Comparison of ENCODE assay signal across 11 cellular contexts in the genomic region with DNA sequence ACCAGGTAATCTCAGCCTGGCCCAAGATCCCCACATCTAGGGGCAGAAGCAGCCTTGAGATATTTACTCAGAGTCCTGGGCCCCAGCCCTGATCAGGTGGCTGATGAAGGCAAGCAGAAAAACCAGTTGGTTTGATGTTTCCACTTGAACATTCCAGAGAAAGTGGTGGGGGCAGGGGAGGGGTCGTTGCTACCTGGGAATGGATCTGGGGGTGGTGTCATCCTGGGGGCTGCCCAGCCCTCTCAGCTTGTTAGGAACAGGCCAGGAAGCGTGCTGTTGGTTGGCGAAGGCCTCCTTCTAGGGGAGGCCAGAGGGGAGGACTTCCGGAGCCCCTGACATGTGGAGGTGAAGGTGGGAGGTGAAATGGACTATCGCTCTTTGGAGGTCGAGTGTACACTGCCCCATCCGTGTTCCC. TPM values are rescaled to one million over a fixed set of nuclear protein-coding genes. Genes with fewer than 3 reads are reported as not detected.
DNase-seq lines count a peak whose midpoint lies in the region; ATAC-seq and TF ChIP-seq lines count a peak whose summit lies in the region.
"Had no signal": no experiment of that assay in that cellular context is flagged by ENCODE, and none has a peak within 500 bp of the region (broad histone marks: within the 10 kb centered on the region; RNA-seq: fewer than 3 reads in every experiment).

No MANE protein-coding gene starts in this region.

- peaks cover 31% of the 10 kb centered on the region for H3K27me3 Mint-ChIP-seq in GM23338 (ENCODE audit: insufficient read depth, low read depth, poor library complexity)
- H3K27me3 Mint-ChIP-seq in osteocyte (ENCODE audit: unreplicated experiment) = no peaks in the 10 kb centered on the region

- no peaks in the 10 kb centered on the region for H3K9me3 ChIP-seq in hepatocyte (ENCODE audit: low read depth)

- H3K9me3 Mint-ChIP-seq in GM23338 (peaks cover 1% of the 10 kb centered on the region; the same call in 1 of the 3 replicates), osteocyte (ENCODE audit: unreplicated experiment) (no peaks in the 10 kb centered on the region)
- H3K9me3 Mint-ChIP-seq: naive B cell had no signal

- H3K4me1 ChIP-seq in GM23338 (ENCODE audit: insufficient read depth) (peaks cover 31% of the 10 kb centered on the region), hepatocyte (ENCODE audit: insufficient read depth) (peaks cover 36% of the 10 kb centered on the region), foreskin keratinocyte (no peaks in the 10 kb centered on the region)

- peak; percentile 95 for DNase-seq in GM23338 (ENCODE audit: low spot score)
- DNase-seq in NCI-H69 (lab: John Stamatoyannopoulos, UW) = peak; percentile 80
- DNase-seq in hepatocyte (ENCODE audit: low spot score) = peak; percentile 73
- no peak for DNase-seq in osteocyte (ENCODE audit: extremely low spot score, unreplicated experiment)
- DNase-seq in foreskin keratinocyte = no peak
- DNase-seq: activated T-cell treated with anti-CD3 and anti-CD28 coated beads for 4 hours, naive B cell had no signal

- peaks cover 8% of the 10 kb centered on the region for H3F3A ChIP-seq in GM23338 (replicated peaks; ENCODE audit: low read depth)

- H3K4me2 ChIP-seq in GM23338 (peak overlapping the region; percentile 79), hepatocyte (peak overlapping the region; percentile 66)

- 36% methylated on average over 7 of the region's 7 CpGs for WGBS in hepatocyte (ENCODE audit: low lambda C conversion rate, missing lambda C conversion rate)

- H3K4me1 Mint-ChIP-seq in GM23338 = peaks cover 38% of the 10 kb centered on the region
- peaks cover 28% of the 10 kb centered on the region for H3K4me1 Mint-ChIP-seq in osteocyte (ENCODE audit: unreplicated experiment)

- H3K36me3 Mint-ChIP-seq in GM23338 (ENCODE audit: low read depth) = no peaks in the 10 kb centered on the region; the same call in 2 of the 3 replicates
- no peaks in the 10 kb centered on the region for H3K36me3 Mint-ChIP-seq in osteocyte (ENCODE audit: unreplicated experiment)
- H3K36me3 Mint-ChIP-seq: naive B cell had no signal

- TF ChIP-seq CTCF in GM23338 (conservative IDR thresholded peaks at IDR 0.05; ENCODE audit: low read depth in 2 of 2) (no peak), hepatocyte (IDR thresholded peaks at IDR 0.05; ENCODE audit: poor library complexity) (no peak), osteocyte (IDR thresholded peaks at IDR 0.05) (no peak), foreskin keratinocyte (conservative IDR thresholded peaks at IDR 0.05) (no peak)

- H3K79me2 ChIP-seq in GM23338 (replicated peaks; ENCODE audit: insufficient read depth) = no peaks in the 10 kb centered on the region
- peaks cover 12% of the 10 kb centered on the region for H3K79me2 ChIP-seq in hepatocyte

- no peaks in the 10 kb centered on the region for H3K9me2 ChIP-seq in GM23338 (ENCODE audit: insufficient read depth)
- no peaks in the 10 kb centered on the region for H3K9me2 ChIP-seq in hepatocyte (replicated peaks; ENCODE audit: insufficient read depth)

- H3K27ac ChIP-seq in GM23338 (ENCODE audit: low read depth) (no peak overlapping the region; the same call in 1 of the 2 replicates), hepatocyte (peak overlapping the region; percentile 98), foreskin keratinocyte (no peak overlapping the region)

- H3K27ac Mint-ChIP-seq in GM23338 (peak overlapping the region; percentile 98), osteocyte (ENCODE audit: unreplicated experiment) (peak overlapping the region; percentile 31)

- peak; percentile 17 for ATAC-seq in GM23338
- no peak for ATAC-seq in HG03108 (IDR thresholded peaks at IDR 0.05; ENCODE audit: unreplicated experiment)
- no peak for ATAC-seq in HG02571 (IDR thresholded peaks at IDR 0.05; ENCODE audit: unreplicated experiment)
- no peak for ATAC-seq in foreskin keratinocyte
- ATAC-seq in GM19467 (IDR thresholded peaks at IDR 0.05; ENCODE audit: unreplicated experiment) = no peak

- H3K4me3 Mint-ChIP-seq in GM23338 (peak overlapping the region; percentile 61), osteocyte (ENCODE audit: unreplicated experiment) (no peak overlapping the region)
- H3K4me3 Mint-ChIP-seq: naive B cell had no signal

- H3K4me3 ChIP-seq in GM23338 = peak overlapping the region; percentile 44
- H3K4me3 ChIP-seq in hepatocyte = no peak overlapping the region

- H3K36me3 ChIP-seq in GM23338 (ENCODE audit: insufficient read depth) (no peaks in the 10 kb centered on the region), hepatocyte (replicated peaks; ENCODE audit: insufficient read depth, low read depth) (no peaks in the 10 kb centered on the region)

- peaks cover 6% of the 10 kb centered on the region for H4K20me1 ChIP-seq in GM23338 (replicated peaks; ENCODE audit: insufficient read depth)
- no peaks in the 10 kb centered on the region for H4K20me1 ChIP-seq in hepatocyte (ENCODE audit: insufficient read depth, poor library complexity, severe bottlenecking)

- no peak overlapping the region for H2AFZ ChIP-seq in GM23338
- H2AFZ ChIP-seq in hepatocyte = no peak overlapping the region

- H3K27me3 ChIP-seq in GM23338 (ENCODE audit: insufficient read depth) (peaks cover 35% of the 10 kb centered on the region), hepatocyte (no peaks in the 10 kb centered on the region), foreskin keratinocyte (no peaks in the 10 kb centered on the region)

TF ChIP-seq in GM23338, 12 proteins besides CTCF, POLR2A, EP300 and RAD21:
- 0 out of 2 replicates have a peak, but pooled peaks have one; percentile 23 for TF ChIP-seq ZNF114 (CRISPR knock-in tag; IDR thresholded peaks at IDR 0.05)
- peak; percentile 15; the same call in 1 of the 2 replicates for TF ChIP-seq CREB1 (CRISPR knock-in tag; IDR thresholded peaks at IDR 0.05; ENCODE audit: low read depth)
- no peak for TF ChIP-seq STAT1 (IDR thresholded peaks at IDR 0.05; ENCODE audit: unreplicated experiment)

RNA-seq across cellular contexts. Expression of a gene that starts 3.7 kb away (rescaled TPM):
- total RNA-seq in GM23338 (2014; rRNA removed; shearing (Covaris generic)) = 16.3 and 24.6 TPM in 2 replicates
- 18.0 and 18.7 TPM in 2 replicates for polyA plus RNA-seq in GM23338 (2016; fragmentation: Nextera tagmentation; extraction: Ambion mirVana)
- total RNA-seq in hepatocyte = 30.7 and 33.0 TPM in 2 replicates
- 90.9 and 110 TPM in 2 replicates for polyA plus RNA-seq in hepatocyte
- 14.0 and 17.4 TPM in 2 replicates for total RNA-seq in osteocyte
- total RNA-seq in foreskin keratinocyte = 24.0 and 25.2 TPM in 2 replicates
- 34.2 and 34.5 TPM in 2 replicates for polyA plus RNA-seq in foreskin keratinocyte

RNA-seq across cellular contexts. Expression of a gene that starts 22.9 kb away (rescaled TPM):
- 9.4 and 19.8 TPM in 2 replicates for total RNA-seq in GM23338 (2014; rRNA removed; shearing (Covaris generic))
- polyA plus RNA-seq in GM23338 (2016; fragmentation: Nextera tagmentation; extraction: Ambion mirVana) = 9.1 and 11.7 TPM in 2 replicates
- 22.8 and 23.7 TPM in 2 replicates for total RNA-seq in hepatocyte
- polyA plus RNA-seq in hepatocyte = 27.1 and 39.2 TPM in 2 replicates
- 21.7 and 24.0 TPM in 2 replicates for total RNA-seq in osteocyte
- 15.9 and 20.1 TPM in 2 replicates for total RNA-seq in foreskin keratinocyte
- polyA plus RNA-seq in foreskin keratinocyte = 15.4 and 20.1 TPM in 2 replicates

RNA-seq across cellular contexts. Expression of a gene that starts 27.7 kb away (rescaled TPM):
- 24.1 and 27.7 TPM in 2 replicates for total RNA-seq in GM23338 (2014; rRNA removed; shearing (Covaris generic))
- polyA plus RNA-seq in GM23338 (2016; fragmentation: Nextera tagmentation; extraction: Ambion mirVana) (20.1 and 21.4 TPM in 2 replicates), hepatocyte (125 and 142 TPM in 2 replicates), foreskin keratinocyte (not detected in 2 replicates)
- total RNA-seq in hepatocyte (53.7 and 60.7 TPM in 2 replicates), osteocyte (not detected in 2 replicates), foreskin keratinocyte (not detected in 2 replicates)
- total RNA-seq: bronchial epithelial cell had no signal

RNA-seq across cellular contexts. Expression of a gene that starts 58.9 kb away (rescaled TPM):
- total RNA-seq in GM23338 (2014; rRNA removed; shearing (Covaris generic)) = 57.2 and 62.1 TPM in 2 replicates
- polyA plus RNA-seq in GM23338 (2016; fragmentation: Nextera tagmentation; extraction: Ambion mirVana) (117 and 129 TPM in 2 replicates), hepatocyte (112 and 131 TPM in 2 replicates), foreskin keratinocyte (93.8 and 94.2 TPM in 2 replicates)
- total RNA-seq in hepatocyte (35.9 and 44.3 TPM in 2 replicates), osteocyte (47.2 and 56.7 TPM in 2 replicates), foreskin keratinocyte (55.8 and 55.9 TPM in 2 replicates)

RNA-seq across cellular contexts. Expression of a gene that starts 59.1 kb away (rescaled TPM):
- 1.3 and 2.8 TPM in 2 replicates for total RNA-seq in GM23338 (2014; rRNA removed; shearing (Covaris generic))
- polyA plus RNA-seq in GM23338 (2016; fragmentation: Nextera tagmentation; extraction: Ambion mirVana) = 5.2 and 5.6 TPM in 2 replicates
- 3.0 and 4.7 TPM in 2 replicates for total RNA-seq in hepatocyte
- polyA plus RNA-seq in hepatocyte = 13.9 and 15.3 TPM in 2 replicates
- total RNA-seq in osteocyte = 13.8 and 14.5 TPM in 2 replicates
- 4.1 and 4.2 TPM in 2 replicates for total RNA-seq in foreskin keratinocyte
- polyA plus RNA-seq in foreskin keratinocyte = 8.3 and 8.5 TPM in 2 replicates

Comparison
In these comparisons a context has a peak if more than half of its experiments do, and no peak if none do; other contexts are left out.
1. DNase-seq: peak in GM23338 (single experiment), NCI-H69 (single experiment) and hepatocyte (single experiment); none in osteocyte (single experiment) and foreskin keratinocyte (0 of 2).
2. RNA of a gene that starts 27.7 kb away (total RNA-seq): 53.7 to 60.7 TPM in hepatocyte and 24.1 to 27.7 TPM in GM23338; not detected in osteocyte and not detected in foreskin keratinocyte; every median in the first group is over 10 times any median in the second.